1 cellular context compared by ENCODE assay signal in genomic region chr4:73258668-73259551, GRCh38.
TF ChIP-seq lines count a peak whose summit lies in the region.

Gene ANKRD17 (minus strand): TSS chr4:73258798. CDS start chr4:73258668, 130 bp downstream.

TF ChIP-seq in WTC11, 78 proteins besides CTCF, POLR2A, EP300 and RAD21 (continued from another document and continues in another):
- TF ChIP-seq ZMAT4 (CRISPR knock-in tag; IDR thresholded peaks at IDR 0.05) (peak; percentile 42; the same call in 1 of the 2 replicates), ZNF219 (CRISPR knock-in tag; IDR thresholded peaks at IDR 0.05; ENCODE audit: borderline replicate concordance) (no peak), TEAD4 (CRISPR knock-in tag; IDR thresholded peaks at IDR 0.05) (no peak), CREM (CRISPR knock-in tag; IDR thresholded peaks at IDR 0.05) (peak; percentile 97), ZNF121 (CRISPR knock-in tag; IDR thresholded peaks at IDR 0.05) (no peak), ARID4B (CRISPR knock-in tag; IDR thresholded peaks at IDR 0.05; ENCODE audit: borderline replicate concordance) (peak; percentile 64; the same call in 1 of the 2 replicates), GTF2I (CRISPR knock-in tag; conservative IDR thresholded peaks at IDR 0.05) (no peak), MXD4 (CRISPR knock-in tag; IDR thresholded peaks at IDR 0.05; ENCODE audit: borderline replicate concordance) (no peak), JUN (CRISPR knock-in tag; IDR thresholded peaks at IDR 0.05) (no peak), NFE2L1 (CRISPR knock-in tag; IDR thresholded peaks at IDR 0.05) (no peak), E2F5 (CRISPR knock-in tag; IDR thresholded peaks at IDR 0.05) (peak; percentile 74; the same call in 1 of the 2 replicates), GRHL2 (CRISPR knock-in tag; IDR thresholded peaks at IDR 0.05; ENCODE audit: insufficient replicate concordance, severe bottlenecking) (no peak), ZNF263 (CRISPR knock-in tag; IDR thresholded peaks at IDR 0.05; ENCODE audit: low read depth) (no peak), ZNF512 (CRISPR knock-in tag; IDR thresholded peaks at IDR 0.05; ENCODE audit: borderline replicate concordance) (no peak), FOXK1 (CRISPR knock-in tag; IDR thresholded peaks at IDR 0.05) (peak; percentile 72), SMAD3 (CRISPR knock-in tag; IDR thresholded peaks at IDR 0.05; ENCODE audit: borderline replicate concordance) (no peak), ZNF396 (CRISPR knock-in tag; IDR thresholded peaks at IDR 0.05; ENCODE audit: borderline replicate concordance) (no peak), NR2C2 (CRISPR knock-in tag; IDR thresholded peaks at IDR 0.05) (no peak), FOXP1 (CRISPR knock-in tag; IDR thresholded peaks at IDR 0.05; ENCODE audit: borderline replicate concordance) (peak; percentile 63; the same call in 1 of the 2 replicates), ETV6 (CRISPR knock-in tag; IDR thresholded peaks at IDR 0.05) (peak; percentile 95), CDX4 (CRISPR knock-in tag; IDR thresholded peaks at IDR 0.05; ENCODE audit: borderline replicate concordance) (no peak), SMAD4 (CRISPR knock-in tag; IDR thresholded peaks at IDR 0.05) (no peak), USF2 (CRISPR knock-in tag; IDR thresholded peaks at IDR 0.05) (peak; percentile 41), NR1H2 (CRISPR knock-in tag; IDR thresholded peaks at IDR 0.05) (no peak), NFATC4 (CRISPR knock-in tag; IDR thresholded peaks at IDR 0.05) (no peak), ATF3 (CRISPR knock-in tag; conservative IDR thresholded peaks at IDR 0.05) (no peak), OVOL2 (CRISPR knock-in tag; IDR thresholded peaks at IDR 0.05; ENCODE audit: borderline replicate concordance) (no peak), PRDM15 (CRISPR knock-in tag; IDR thresholded peaks at IDR 0.05) (no peak; the same call in 1 of the 2 replicates), AR (CRISPR knock-in tag; IDR thresholded peaks at IDR 0.05) (no peak; the same call in 1 of the 2 replicates), MLX (CRISPR knock-in tag; IDR thresholded peaks at IDR 0.05) (no peak), ZSCAN18 (CRISPR knock-in tag; IDR thresholded peaks at IDR 0.05) (no peak), IRF2 (CRISPR knock-in tag; IDR thresholded peaks at IDR 0.05; ENCODE audit: borderline replicate concordance, low read depth) (no peak), ZNF532 (CRISPR knock-in tag; IDR thresholded peaks at IDR 0.05; ENCODE audit: borderline replicate concordance) (no peak)
